ENCODE assay signal across 8 cellular contexts in the genomic region with DNA sequence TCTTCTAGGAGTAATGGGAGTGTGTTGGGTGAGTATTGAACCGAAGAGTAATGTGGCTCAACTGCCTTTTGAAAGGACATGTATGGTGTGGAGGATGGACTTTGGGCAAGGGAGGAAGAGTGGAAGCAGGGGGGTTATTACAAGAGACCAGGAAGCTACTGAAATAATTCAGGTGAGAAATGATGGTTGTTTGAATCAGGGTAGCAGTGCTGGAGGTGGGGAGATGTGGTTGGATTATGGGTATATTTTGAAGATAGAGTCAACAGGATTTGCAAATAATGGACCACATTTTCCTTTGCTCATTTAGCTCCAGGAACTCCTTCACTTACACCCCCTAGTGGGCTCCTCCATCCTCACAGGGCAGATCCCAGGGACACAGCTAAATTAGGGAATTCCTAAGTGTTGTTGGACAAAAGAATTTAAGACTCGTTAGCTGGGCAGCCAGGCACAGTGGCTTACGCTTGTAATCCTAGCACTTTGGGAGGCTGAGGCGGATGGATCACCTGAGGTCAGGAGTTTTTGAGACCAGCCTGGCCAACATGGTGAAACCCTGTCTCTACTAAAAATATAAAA. TPM values are rescaled to one million over a fixed set of nuclear protein-coding genes. Genes with fewer than 3 reads are reported as not detected.
DNase-seq lines count a peak whose midpoint lies in the region; ATAC-seq, FAIRE-seq and TF ChIP-seq lines count a peak whose summit lies in the region.

No MANE protein-coding gene starts in this region.

- no peak overlapping the region for H3K4me3 Mint-ChIP-seq in astrocyte (ENCODE audit: unreplicated experiment)

- peaks cover 1% of the 10 kb centered on the region for H3K36me3 Mint-ChIP-seq in astrocyte (ENCODE audit: low read depth, unreplicated experiment)

- no peak for FAIRE-seq in astrocyte (lab: Jason Lieb, UNC)

- intact Hi-C loops in lower lobe of right lung (cut with DNase I) (no loop called here), posterior cingulate gyrus (cut with DNase I) (no loop called here)

- H3K4me1 ChIP-seq in astrocyte (ENCODE audit: insufficient read depth, low read length) (peaks cover 4% of the 10 kb centered on the region), lower lobe of right lung (peaks cover 21% of the 10 kb centered on the region)

- peak; percentile 4; the same call in 1 of the 2 replicates for TF ChIP-seq RAD21 in Ishikawa (IDR thresholded peaks at IDR 0.05; ENCODE audit: low read depth)

- H3K36me3 ChIP-seq in astrocyte (ENCODE audit: insufficient read depth, low read length) (no peaks in the 10 kb centered on the region), lower lobe of right lung (no peaks in the 10 kb centered on the region)

- H3K9me3 ChIP-seq in astrocyte (ENCODE audit: insufficient read depth, low read depth, low read length): no peaks in the 10 kb centered on the region
- no peaks in the 10 kb centered on the region for H3K9me3 ChIP-seq in lower lobe of right lung

- H3K4me2 ChIP-seq in astrocyte (ENCODE audit: low read length): no peak overlapping the region

- ATAC-seq in lower lobe of right lung: no peak
- ATAC-seq in HG02970 (IDR thresholded peaks at IDR 0.05; ENCODE audit: low FRiP score, unreplicated experiment): no peak
- ATAC-seq in left lobe of liver: no peak

- no peaks in the 10 kb centered on the region for H3K9me3 Mint-ChIP-seq in astrocyte (ENCODE audit: unreplicated experiment)

- H3K27ac Mint-ChIP-seq in astrocyte (ENCODE audit: unreplicated experiment): peak overlapping the region; percentile 69

- DNase-seq in D341Med (ENCODE audit: low spot score) (peak; percentile 55), astrocyte (ENCODE audit: low read depth) (peak; percentile 16), lower lobe of right lung (no peak), posterior cingulate gyrus (no peak), left lobe of liver (ENCODE audit: low spot score) (no peak)
- DNase-seq in stimulated activated CD4-positive, alpha-beta T cell treated with anti-CD3 and anti-CD28 coated beads, Interleukin-2, amount 100 ng/mL, for 48 hours: no peak

- peak overlapping the region; percentile 36 for H3K9ac ChIP-seq in astrocyte (ENCODE audit: low read length)

- H3K79me2 ChIP-seq in astrocyte (ENCODE audit: insufficient read depth, low read length): no peaks in the 10 kb centered on the region

- TF ChIP-seq EP300 in Ishikawa (IDR thresholded peaks at IDR 0.05; ENCODE audit: borderline replicate concordance): no peak

- TF ChIP-seq CTCF in astrocyte (IDR thresholded peaks at IDR 0.05; ENCODE audit: insufficient read depth, low read depth, low read length) (peak; percentile 67), lower lobe of right lung (IDR thresholded peaks at IDR 0.05) (peak; percentile 19)

- H3K4me3 ChIP-seq in astrocyte (ENCODE audit: insufficient read depth, low read depth, low read length) (no peak overlapping the region), lower lobe of right lung (no peak overlapping the region)

- H3K27me3 ChIP-seq in astrocyte (ENCODE audit: insufficient read depth, low read length) (no peaks in the 10 kb centered on the region), lower lobe of right lung (ENCODE audit: low read depth) (no peaks in the 10 kb centered on the region)

- H2AFZ ChIP-seq in astrocyte (ENCODE audit: low read depth, low read length): no peak overlapping the region

- no peaks in the 10 kb centered on the region for H4K20me1 ChIP-seq in astrocyte (ENCODE audit: insufficient read depth, low read length)

- H3K27me3 Mint-ChIP-seq in astrocyte (ENCODE audit: low read depth, unreplicated experiment): peaks cover 20% of the 10 kb centered on the region

- peaks cover 5% of the 10 kb centered on the region for H3K4me1 Mint-ChIP-seq in astrocyte (ENCODE audit: low read depth, unreplicated experiment)

- H3K27ac ChIP-seq in astrocyte (ENCODE audit: low read depth, low read length): no peak overlapping the region
- no peak overlapping the region for H3K27ac ChIP-seq in lower lobe of right lung

TF ChIP-seq in Ishikawa, 13 proteins besides CTCF, POLR2A, EP300 and RAD21:
- TF ChIP-seq TAF1 (IDR thresholded peaks at IDR 0.05; ENCODE audit: low read depth): no peak
- TF ChIP-seq ZBTB7A (IDR thresholded peaks at IDR 0.05; ENCODE audit: low read depth): no peak
- no peak for TF ChIP-seq EGR1 (IDR thresholded peaks at IDR 0.05)
- TF ChIP-seq NFIC (IDR thresholded peaks at IDR 0.05): no peak
- TF ChIP-seq, protein P1, sequence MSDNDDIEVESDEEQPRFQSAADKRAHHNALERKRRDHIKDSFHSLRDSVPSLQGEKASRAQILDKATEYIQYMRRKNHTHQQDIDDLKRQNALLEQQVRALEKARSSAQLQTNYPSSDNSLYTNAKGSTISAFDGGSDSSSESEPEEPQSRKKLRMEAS (IDR thresholded peaks at IDR 0.05): no peak
- no peak for TF ChIP-seq YY1 (IDR thresholded peaks at IDR 0.05; ENCODE audit: low read depth)
- TF ChIP-seq TEAD4 (IDR thresholded peaks at IDR 0.05): no peak
- TF ChIP-seq CREB1 (IDR thresholded peaks at IDR 0.05; ENCODE audit: low read depth): no peak

RNA-seq across cellular contexts. Expression of gene SLC4A9, which starts 1.2 kb away (rescaled TPM):
- total RNA-seq in astrocyte (0.25 TPM in 1 of 2 replicates, not detected in the other), lower lobe of right lung (0.32 TPM), left lobe of liver (0.10 TPM)

RNA-seq across cellular contexts. Expression of gene HBEGF, which starts 12.4 kb away (rescaled TPM):
- total RNA-seq in astrocyte: 257 and 272 TPM in 2 replicates
- total RNA-seq in lower lobe of right lung: 43.2 TPM
- total RNA-seq in left lobe of liver: 0.70 TPM

RNA-seq across cellular contexts. Expression of gene ANKHD1, which starts 42.8 kb away (rescaled TPM):
- total RNA-seq in astrocyte: 49.7 and 56.5 TPM in 2 replicates
- 133 TPM for total RNA-seq in lower lobe of right lung
- total RNA-seq in left lobe of liver: 60.6 TPM

RNA-seq across cellular contexts. Expression of gene PFDN1, which starts 55.9 kb away (rescaled TPM):
- 199 and 202 TPM in 2 replicates for total RNA-seq in astrocyte
- 47.1 TPM for total RNA-seq in lower lobe of right lung
- 11.0 TPM for total RNA-seq in left lobe of liver

Comparison
In these comparisons a context has a peak if more than half of its experiments do, and no peak if none do; other contexts are left out.
1. DNase-seq: peak in D341Med (single experiment) and astrocyte (single experiment); none in lower lobe of right lung (single experiment), stimulated activated CD4-positive, alpha-beta T cell treated with anti-CD3 and anti-CD28 coated beads, Interleukin-2, amount 100 ng/mL, for 48 hours (0 of 2), posterior cingulate gyrus (0 of 10) and left lobe of liver (single experiment).
2. RNA of gene HBEGF, which starts 12.4 kb away (total RNA-seq): 257 to 272 TPM in astrocyte and 43.2 TPM in lower lobe of right lung (single experiment); 0.70 TPM in left lobe of liver (single experiment); every median in the first group is over 10 times any median in the second.